Comparison of ENCODE assay signal across 9 cellular contexts in genomic region chr13:29125934-29126424, GRCh38.
A peak's percentile ranks its signal among the peaks of the same experiment; 100 is the strongest.
DNase-seq lines count a peak whose midpoint lies in the region; ATAC-seq and TF ChIP-seq lines count a peak whose summit lies in the region.
"Had no signal": no experiment of that assay in that cellular context is flagged by ENCODE, and none has a peak within 500 bp of the region (broad histone marks: within the 10 kb centered on the region; RNA-seq: fewer than 3 reads in every experiment).

No MANE protein-coding gene starts in this region.

- H3K4me1 ChIP-seq in foreskin keratinocyte (no peaks in the 10 kb centered on the region), upper lobe of left lung (no peaks in the 10 kb centered on the region), psoas muscle (no peaks in the 10 kb centered on the region)
- H3K4me1 ChIP-seq: parathyroid adenoma had no signal

- no peak for TF ChIP-seq POLR2A in upper lobe of left lung (IDR thresholded peaks at IDR 0.05)

- peak; percentile 74 for ATAC-seq in GM18498 (IDR thresholded peaks at IDR 0.05; ENCODE audit: unreplicated experiment)
- peak; percentile 30 for ATAC-seq in GM19468 (IDR thresholded peaks at IDR 0.05; ENCODE audit: extremely low read depth, unreplicated experiment)
- ATAC-seq in HG03135 (IDR thresholded peaks at IDR 0.05; ENCODE audit: unreplicated experiment) = peak; percentile 77
- ATAC-seq in foreskin keratinocyte = no peak
- no peak for ATAC-seq in upper lobe of left lung (ENCODE audit: low FRiP score in 2 of 2)
- ATAC-seq in psoas muscle = no peak

- H3K36me3 ChIP-seq in upper lobe of left lung = no peaks in the 10 kb centered on the region
- no peaks in the 10 kb centered on the region for H3K36me3 ChIP-seq in psoas muscle (ENCODE audit: insufficient read depth in 1 of 2, low read depth in 1 of 2)

- peak overlapping the region; percentile 43 for H3K4me3 Mint-ChIP-seq in activated CD4-positive, alpha-beta memory T cell treated with anti-CD3 and anti-CD28 coated beads, Interleukin-2, amount 10 ng/mL, durations not matched to agents 7 days and 5 days

- intact Hi-C loops in psoas muscle (cut with DNase I) = no loop called here

- H3K27me3 ChIP-seq in foreskin keratinocyte = no peaks in the 10 kb centered on the region
- H3K27me3 ChIP-seq in upper lobe of left lung = no peaks in the 10 kb centered on the region
- peaks cover 0 to 3% (median 0%) of the 10 kb centered on the region in 3 donors for H3K27me3 ChIP-seq in psoas muscle (ENCODE audit: insufficient read depth in 3 of 3, low read length in 2 of 3)

- H3K4me3 ChIP-seq in upper lobe of left lung (no peak overlapping the region), psoas muscle (no peak overlapping the region)

- WGBS in upper lobe of left lung, 2 donors = 58 to 63% methylated on average over 5 of the region's 5 CpGs
- WGBS in psoas muscle, 3 donors = 70 to 76% (median 71%) methylated on average over 5 of the region's 5 CpGs

- no peak for TF ChIP-seq EP300 in upper lobe of left lung (IDR thresholded peaks at IDR 0.05)

- H3K4me1 Mint-ChIP-seq in activated CD4-positive, alpha-beta memory T cell treated with anti-CD3 and anti-CD28 coated beads, Interleukin-2, amount 10 ng/mL, durations not matched to agents 7 days and 5 days = peaks cover 28% of the 10 kb centered on the region

- no peaks in the 10 kb centered on the region for H3K27me3 Mint-ChIP-seq in activated CD4-positive, alpha-beta memory T cell treated with anti-CD3 and anti-CD28 coated beads, Interleukin-2, amount 10 ng/mL, durations not matched to agents 7 days and 5 days

- H3K9me3 ChIP-seq in upper lobe of left lung (no peaks in the 10 kb centered on the region), psoas muscle (no peaks in the 10 kb centered on the region)

- H3K36me3 Mint-ChIP-seq in activated CD4-positive, alpha-beta memory T cell treated with anti-CD3 and anti-CD28 coated beads, Interleukin-2, amount 10 ng/mL, durations not matched to agents 7 days and 5 days (ENCODE audit: low read depth) = no peaks in the 10 kb centered on the region

- CTCF ChIA-PET in activated CD4-positive, alpha-beta memory T cell treated with anti-CD3 and anti-CD28 coated beads, Interleukin-2, amount 10 ng/mL, durations not matched to agents 7 days and 5 days (lab: Charles Lee) = no interaction called here

- peaks cover 4% of the 10 kb centered on the region for H3K9me3 Mint-ChIP-seq in activated CD4-positive, alpha-beta memory T cell treated with anti-CD3 and anti-CD28 coated beads, Interleukin-2, amount 10 ng/mL, durations not matched to agents 7 days and 5 days

- POLR2A ChIA-PET in activated CD4-positive, alpha-beta memory T cell treated with anti-CD3 and anti-CD28 coated beads, Interleukin-2, amount 10 ng/mL, durations not matched to agents 7 days and 5 days (lab: Charles Lee) = interaction anchor here (1.2 to 2.3 kb wide), 4 partner anchors 23 to 467 kb away, joined by 3 to 5 read pairs (median 4); partner anchors contain the start of gene POMP

- peak overlapping the region; percentile 81 for H3K27ac Mint-ChIP-seq in activated CD4-positive, alpha-beta memory T cell treated with anti-CD3 and anti-CD28 coated beads, Interleukin-2, amount 10 ng/mL, durations not matched to agents 7 days and 5 days

- DNase-seq in activated CD4-positive, alpha-beta memory T cell treated with anti-CD3 and anti-CD28 coated beads, Interleukin-2, amount 10 ng/mL, durations not matched to agents 7 days and 5 days = peak; percentile 26
- DNase-seq in foreskin keratinocyte (no peak), islet precursor cell (no peak), upper lobe of left lung (no peak), psoas muscle (no peak)

- no peak overlapping the region for H3K27ac ChIP-seq in foreskin keratinocyte
- H3K27ac ChIP-seq in upper lobe of left lung = no peak overlapping the region
- no peak overlapping the region for H3K27ac ChIP-seq in psoas muscle
- H3K27ac ChIP-seq: parathyroid adenoma had no signal

- TF ChIP-seq CTCF in foreskin keratinocyte (conservative IDR thresholded peaks at IDR 0.05) (no peak), upper lobe of left lung (IDR thresholded peaks at IDR 0.05) (no peak), psoas muscle (IDR thresholded peaks at IDR 0.05) (no peak)

Comparison
In these comparisons a context has a peak if more than half of its experiments do, and no peak if none do; other contexts are left out.
1. ATAC-seq: peak in GM18498 (single experiment), GM19468 (single experiment) and HG03135 (single experiment); none in foreskin keratinocyte (single experiment), upper lobe of left lung (0 of 2) and psoas muscle (0 of 4).